ENCODE assay signal across 36 cellular contexts in the genomic region with DNA sequence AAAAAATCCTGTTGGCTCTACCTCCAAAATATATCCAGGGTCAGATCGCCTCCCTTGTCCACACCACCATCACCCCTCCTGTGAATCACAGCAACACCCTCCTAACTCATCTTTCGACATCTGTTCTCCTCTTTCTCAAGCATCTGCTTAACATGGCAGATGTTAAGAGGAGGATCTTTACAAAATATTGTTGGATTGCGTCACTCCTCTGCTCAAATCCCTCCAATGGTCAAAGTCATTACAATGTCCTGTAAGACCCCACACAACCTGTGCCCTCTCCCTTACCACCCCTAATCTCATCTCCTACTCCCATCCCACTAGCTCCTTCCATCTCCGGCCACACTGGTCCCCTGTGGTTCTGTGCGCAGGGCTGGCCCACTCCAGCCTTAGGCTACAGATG. TPM values are rescaled to one million over a fixed set of nuclear protein-coding genes. Genes with fewer than 3 reads are reported as not detected.
"Had no signal": no experiment of that assay in that cellular context is flagged by ENCODE, and none has a peak within 500 bp of the region (broad histone marks: within the 10 kb centered on the region; RNA-seq: fewer than 3 reads in every experiment).

No MANE protein-coding gene starts in this region.

- H3K4me1 ChIP-seq: left lung, lower lobe of right lung, pancreas, prostate gland, sigmoid colon, tibial nerve, uterus had no signal

- H3K9me3 ChIP-seq: lower lobe of right lung, pancreas, prostate gland, sigmoid colon, uterus had no signal

- H3K27me3 ChIP-seq: pancreas, sigmoid colon, uterus had no signal

- H3K4me3 ChIP-seq: left lung, lower lobe of right lung, mucosa of descending colon, pancreas, prostate gland, sigmoid colon, smooth muscle cell, tibial nerve, uterus had no signal

- H3K27ac ChIP-seq: left lung, lower lobe of right lung, pancreas, prostate gland, sigmoid colon, tibial nerve, uterus had no signal

- DNase-seq: hypothalamus; immature natural killer cell; kidney; left colon; left lung; lower lobe of right lung; mammary epithelial cell; mesendoderm; midbrain; mucosa of descending colon; naive thymus-derived CD4-positive, alpha-beta T cell; pancreas; posterior cingulate gyrus; retina; right cardiac atrium; sigmoid colon; stimulated activated CD4-positive, alpha-beta T cell treated with anti-CD3 and anti-CD28 coated beads, Interleukin-1b, Interleukin-23, amount 100 ng/mL, for 48 hours; stimulated activated CD4-positive, alpha-beta T cell treated with anti-CD3 and anti-CD28 coated beads, Interleukin-2, amount 100 ng/mL, for 48 hours; stimulated activated CD4-positive, alpha-beta T cell treated with anti-CD3 and anti-CD28 coated beads, Interleukin-4, amount 100 ng/mL, for 4 hours; stimulated activated CD8-positive, alpha-beta memory T cell treated with anti-CD3 and anti-CD28 coated beads, Interleukin-4, amount 100 ng/mL, for 48 hours; stimulated activated naive CD4-positive, alpha-beta T cell treated with Interleukin-2 at 50 U/mL for 16 hours; stimulated activated naive CD8-positive, alpha-beta T cell treated with anti-CD3 and anti-CD28 coated beads, Interleukin-15, amount 100 ng/mL, for 72 hours; substantia nigra; uterus had no signal

- H3K36me3 ChIP-seq: left lung, lower lobe of right lung, pancreas, prostate gland, sigmoid colon, tibial nerve, uterus had no signal

- ATAC-seq: left colon; left lung; lower lobe of right lung; mucosa of descending colon; naive thymus-derived CD4-positive, alpha-beta T cell; pancreas; right cardiac atrium; stimulated activated memory B cell treated with anti-CD40 and anti-IgM and Interleukin-4, amounts not matched to agents 10 μg/mL and 1 μg/mL and 100 μg/mL, for 72 hours; stimulated activated naive CD8-positive, alpha-beta T cell treated with anti-CD3 and anti-CD28 coated beads, Interleukin-15, amount 100 ng/mL, for 72 hours had no signal

- H3K4me2 ChIP-seq: smooth muscle cell had no signal

RNA-seq across cellular contexts. Expression of a gene that starts 36.8 kb away (rescaled TPM):
- total RNA-seq: kidney; left colon; left lung; liver; lower lobe of right lung; mucosa of descending colon; myocyte; naive thymus-derived CD4-positive, alpha-beta T cell; natural killer cell treated with Interleukin-12 subunit alpha and Interleukin-12 subunit beta and Interleukin-15 and Interleukin-18, amount 100 ng/mL, for 72 hours; osteoblast; pancreas; right cardiac atrium; sigmoid colon; skeletal muscle tissue; smooth muscle cell; temporal lobe; tibial nerve; ureter; uterus had no signal
- polyA plus RNA-seq: immature natural killer cell; liver; mammary epithelial cell; naive thymus-derived CD4-positive, alpha-beta T cell; pancreas; right cardiac atrium; sigmoid colon; smooth muscle cell had no signal

RNA-seq across cellular contexts. Expression of a gene that starts 59.3 kb away (rescaled TPM):
- total RNA-seq: kidney; left colon; left lung; liver; lower lobe of right lung; mammary epithelial cell; mucosa of descending colon; naive thymus-derived CD4-positive, alpha-beta T cell; natural killer cell treated with Interleukin-12 subunit alpha and Interleukin-12 subunit beta and Interleukin-15 and Interleukin-18, amount 100 ng/mL, for 72 hours; osteoblast; pancreas; prostate gland; sigmoid colon; smooth muscle cell; temporal lobe; tibial nerve; ureter; uterus had no signal
- polyA plus RNA-seq: immature natural killer cell; liver; mammary epithelial cell; naive thymus-derived CD4-positive, alpha-beta T cell; neural cell; pancreas; sigmoid colon had no signal
